ENCODE assay signal across 17 cellular contexts in genomic region chr2:130338793-130339345, GRCh38. TPM values are rescaled to one million over a fixed set of nuclear protein-coding genes. Genes with fewer than 3 reads are reported as not detected.
DNase-seq lines count a peak whose midpoint lies in the region; ATAC-seq and TF ChIP-seq lines count a peak whose summit lies in the region.
"Had no signal": no experiment of that assay in that cellular context is flagged by ENCODE, and none has a peak within 500 bp of the region (broad histone marks: within the 10 kb centered on the region; RNA-seq: fewer than 3 reads in every experiment).

No MANE protein-coding gene starts in this region.

- POLR2A ChIA-PET in activated CD4-positive, alpha-beta T cell treated with anti-CD3 and anti-CD28 coated beads, Interleukin-2, amount 10 ng/mL, durations not matched to agents 7 days and 5 days (lab: Charles Lee) = no interaction called here

- CTCF ChIA-PET in activated CD4-positive, alpha-beta T cell treated with anti-CD3 and anti-CD28 coated beads, Interleukin-2, amount 10 ng/mL, durations not matched to agents 7 days and 5 days (lab: Charles Lee) = no interaction called here

- H3K27me3 ChIP-seq in Karpas-422 (ENCODE audit: low read length) = no peaks in the 10 kb centered on the region
- no peaks in the 10 kb centered on the region for H3K27me3 ChIP-seq in colonic mucosa
- no peaks in the 10 kb centered on the region for H3K27me3 ChIP-seq in psoas muscle (ENCODE audit: insufficient read depth in 3 of 3, low read length in 2 of 3)
- H3K27me3 ChIP-seq: BE2C had no signal

- no peak overlapping the region for H3K4me3 Mint-ChIP-seq in activated CD4-positive, alpha-beta T cell treated with anti-CD3 and anti-CD28 coated beads, Interleukin-2, amount 10 ng/mL, durations not matched to agents 24 days and 14 days
- no peak overlapping the region for H3K4me3 Mint-ChIP-seq in activated CD4-positive, alpha-beta T cell treated with anti-CD3 and anti-CD28 coated beads, Interleukin-2, amount 10 ng/mL, durations not matched to agents 7 days and 5 days

- peaks cover 18% of the 10 kb centered on the region for H3K4me1 Mint-ChIP-seq in activated CD4-positive, alpha-beta T cell treated with anti-CD3 and anti-CD28 coated beads, Interleukin-2, amount 10 ng/mL, durations not matched to agents 24 days and 14 days
- H3K4me1 Mint-ChIP-seq in activated CD4-positive, alpha-beta T cell treated with anti-CD3 and anti-CD28 coated beads, Interleukin-2, amount 10 ng/mL, durations not matched to agents 7 days and 5 days = peaks cover 37% of the 10 kb centered on the region

- H3K36me3 ChIP-seq in Karpas-422 (ENCODE audit: insufficient read depth, low read length) (peaks cover 13% of the 10 kb centered on the region; the same call in 1 of the 2 replicates), colonic mucosa (no peaks in the 10 kb centered on the region), psoas muscle (ENCODE audit: insufficient read depth in 1 of 2, low read depth in 1 of 2) (peaks cover 0 to 37% of the 10 kb centered on the region in 2 donors)
- H3K36me3 ChIP-seq: BE2C had no signal

- H3K4me3 ChIP-seq in Karpas-422 (ENCODE audit: low read length) (no peak overlapping the region), colonic mucosa (no peak overlapping the region), psoas muscle (no peak overlapping the region)

- WGBS in psoas muscle, 3 donors = 40 to 62% (median 53%) methylated on average over 12 of the region's 12 CpGs

- H3K9me3 ChIP-seq in Karpas-422 (ENCODE audit: low read length) = no peaks in the 10 kb centered on the region
- no peaks in the 10 kb centered on the region for H3K9me3 ChIP-seq in colonic mucosa
- no peaks in the 10 kb centered on the region for H3K9me3 ChIP-seq in psoas muscle
- H3K9me3 ChIP-seq: BE2C had no signal

- no peak overlapping the region for H3K27ac Mint-ChIP-seq in activated CD4-positive, alpha-beta T cell treated with anti-CD3 and anti-CD28 coated beads, Interleukin-2, amount 10 ng/mL, durations not matched to agents 24 days and 14 days
- H3K27ac Mint-ChIP-seq in activated CD4-positive, alpha-beta T cell treated with anti-CD3 and anti-CD28 coated beads, Interleukin-2, amount 10 ng/mL, durations not matched to agents 7 days and 5 days = no peak overlapping the region

- ATAC-seq in psoas muscle (no peak), HG03354 (IDR thresholded peaks at IDR 0.05; ENCODE audit: poor library complexity, severe bottlenecking, unreplicated experiment) (no peak), GM21515 (IDR thresholded peaks at IDR 0.05; ENCODE audit: unreplicated experiment) (no peak)

- intact Hi-C loops in activated CD4-positive, alpha-beta T cell treated with anti-CD3 and anti-CD28 coated beads, Interleukin-2, amount 10 ng/mL, durations not matched to agents 24 days and 14 days (cut with micrococcal nuclease) = no loop called here
- intact Hi-C loops in colonic mucosa (cut with DNase I) = loop anchor here (5.0 kb wide), 1 partner anchor 157 kb away; the partner anchor contains the start of genes MZT2B and SMPD4
- intact Hi-C loops in psoas muscle (cut with DNase I) = no loop called here

- peak; percentile 53 for DNase-seq in activated CD4-positive, alpha-beta T cell treated with anti-CD3 and anti-CD28 coated beads, Interleukin-2, amount 10 ng/mL, durations not matched to agents 24 days and 14 days
- no peak for DNase-seq in activated CD4-positive, alpha-beta T cell treated with anti-CD3 and anti-CD28 coated beads, Interleukin-2, amount 10 ng/mL, durations not matched to agents 7 days and 5 days
- no peak for DNase-seq in Karpas-422
- DNase-seq in colonic mucosa = peak; percentile 15
- DNase-seq in psoas muscle = no peak
- DNase-seq in NCI-H146 treated with DMSO at 0.1 percent for 48 hours (lab: John Stamatoyannopoulos, UW; ENCODE audit: unreplicated experiment) = no peak
- DNase-seq: BE2C; CD4-positive, alpha-beta memory T cell; DMS79 treated with DMSO at 0.1 percent for 48 hours; GOT3; NCI-H1436 treated with DMSO at 0.1 percent for 48 hours; NCI-H2081; NCI-H748 treated with DMSO at 0.1 percent for 48 hours; RPMI8226 had no signal

- H4K20me1 ChIP-seq in Karpas-422 (ENCODE audit: insufficient read depth, low read depth, low read length) = no peaks in the 10 kb centered on the region

- no peak overlapping the region for H2AFZ ChIP-seq in Karpas-422 (ENCODE audit: low read length)

- no peaks in the 10 kb centered on the region for H3K9me3 Mint-ChIP-seq in activated CD4-positive, alpha-beta T cell treated with anti-CD3 and anti-CD28 coated beads, Interleukin-2, amount 10 ng/mL, durations not matched to agents 24 days and 14 days
- H3K9me3 Mint-ChIP-seq in activated CD4-positive, alpha-beta T cell treated with anti-CD3 and anti-CD28 coated beads, Interleukin-2, amount 10 ng/mL, durations not matched to agents 7 days and 5 days = no peaks in the 10 kb centered on the region

- peaks cover 34% of the 10 kb centered on the region for H3K4me1 ChIP-seq in Karpas-422 (ENCODE audit: low read length)
- H3K4me1 ChIP-seq in colonic mucosa = peaks cover 4% of the 10 kb centered on the region
- H3K4me1 ChIP-seq in psoas muscle = peaks cover 13% of the 10 kb centered on the region
- H3K4me1 ChIP-seq: BE2C had no signal

- H3K36me3 Mint-ChIP-seq in activated CD4-positive, alpha-beta T cell treated with anti-CD3 and anti-CD28 coated beads, Interleukin-2, amount 10 ng/mL, durations not matched to agents 24 days and 14 days (ENCODE audit: low read depth) = peaks cover 34% of the 10 kb centered on the region
- H3K36me3 Mint-ChIP-seq in activated CD4-positive, alpha-beta T cell treated with anti-CD3 and anti-CD28 coated beads, Interleukin-2, amount 10 ng/mL, durations not matched to agents 7 days and 5 days (ENCODE audit: low read depth) = peaks cover 22% of the 10 kb centered on the region

- H3K27ac ChIP-seq in Karpas-422 (ENCODE audit: low read length) (peak overlapping the region; percentile 68), colonic mucosa (no peak overlapping the region), psoas muscle (peak overlapping the region; percentile 31)
- H3K27ac ChIP-seq: HL-60 had no signal

- no peak overlapping the region for H3K4me2 ChIP-seq in Karpas-422 (ENCODE audit: low read depth, low read length, poor library complexity, severe bottlenecking)

- H3K79me2 ChIP-seq in Karpas-422 (ENCODE audit: low read length) = peaks cover 20% of the 10 kb centered on the region

- H3K9me2 ChIP-seq in Karpas-422 (replicated peaks; ENCODE audit: insufficient read depth, low read length) = no peaks in the 10 kb centered on the region

- no peak for TF ChIP-seq CTCF in colonic mucosa (IDR thresholded peaks at IDR 0.05)
- TF ChIP-seq CTCF in psoas muscle (IDR thresholded peaks at IDR 0.05) = no peak

- H3K27me3 Mint-ChIP-seq in activated CD4-positive, alpha-beta T cell treated with anti-CD3 and anti-CD28 coated beads, Interleukin-2, amount 10 ng/mL, durations not matched to agents 24 days and 14 days = peaks cover 5% of the 10 kb centered on the region
- H3K27me3 Mint-ChIP-seq in activated CD4-positive, alpha-beta T cell treated with anti-CD3 and anti-CD28 coated beads, Interleukin-2, amount 10 ng/mL, durations not matched to agents 7 days and 5 days = no peaks in the 10 kb centered on the region
- H3K27me3 Mint-ChIP-seq: CD4-positive, alpha-beta memory T cell had no signal

- H3K9ac ChIP-seq in Karpas-422 (ENCODE audit: low read length) (no peak overlapping the region), colonic mucosa (ENCODE audit: low read depth in 2 of 2, low read length in 2 of 2) (no peak overlapping the region)

RNA-seq across cellular contexts. Expression of gene IMP4, which starts 3.8 kb away (rescaled TPM):
- total RNA-seq in activated CD4-positive, alpha-beta T cell treated with anti-CD3 and anti-CD28 coated beads, Interleukin-2, amount 10 ng/mL, durations not matched to agents 24 days and 14 days = 177 and 178 TPM in 2 replicates
- total RNA-seq in activated CD4-positive, alpha-beta T cell treated with anti-CD3 and anti-CD28 coated beads, Interleukin-2, amount 10 ng/mL, durations not matched to agents 7 days and 5 days = 10 to 100 TPM; 71.1 to 75.2 TPM
- 233 and 379 TPM in 2 replicates for total RNA-seq in Karpas-422 (2014; rRNA removed; shearing (Covaris generic); ENCODE audit: low replicate concordance)
- total RNA-seq in colonic mucosa (100 to 1,000 TPM in 1 of 2 donors, 10 to 100 TPM in 1; 50.6 to 117 TPM), psoas muscle (100 to 1,000 TPM in 3 of 4 donors, 10 to 100 TPM in 1; 74.4 to 118 (median 105) TPM)
- polyA plus RNA-seq in psoas muscle = 100 to 1,000 TPM; 148 to 270 (median 194) TPM

RNA-seq across cellular contexts. Expression of gene PTPN18, which starts 17.0 kb away (rescaled TPM):
- total RNA-seq in activated CD4-positive, alpha-beta T cell treated with anti-CD3 and anti-CD28 coated beads, Interleukin-2, amount 10 ng/mL, durations not matched to agents 24 days and 14 days = 61.7 and 61.9 TPM in 2 replicates
- 10 to 100 TPM; 88.2 to 89.2 TPM for total RNA-seq in activated CD4-positive, alpha-beta T cell treated with anti-CD3 and anti-CD28 coated beads, Interleukin-2, amount 10 ng/mL, durations not matched to agents 7 days and 5 days
- total RNA-seq in Karpas-422 (2014; rRNA removed; shearing (Covaris generic); ENCODE audit: low replicate concordance) = 229 and 264 TPM in 2 replicates
- total RNA-seq in colonic mucosa (100 to 1,000 TPM in 1 of 2 donors, 10 to 100 TPM in 1; 85.0 to 160 TPM), psoas muscle (10 to 100 TPM in 1 of 4 donors, 1 to 10 TPM in 3; 6.4 to 10.5 (median 8.6) TPM)
- polyA plus RNA-seq in psoas muscle = 1 to 10 TPM; 6.0 to 8.7 (median 8.6) TPM

Comparison
In these comparisons a context has a peak if more than half of its experiments do, and no peak if none do; other contexts are left out.
1. DNase-seq: peak in activated CD4-positive, alpha-beta T cell treated with anti-CD3 and anti-CD28 coated beads, Interleukin-2, amount 10 ng/mL, durations not matched to agents 24 days and 14 days (single experiment) and colonic mucosa (single experiment); none in activated CD4-positive, alpha-beta T cell treated with anti-CD3 and anti-CD28 coated beads, Interleukin-2, amount 10 ng/mL, durations not matched to agents 7 days and 5 days (single experiment), Karpas-422 (single experiment), psoas muscle (0 of 2) and NCI-H146 treated with DMSO at 0.1 percent for 48 hours (single experiment).